15 cellular contexts compared by ENCODE assay signal in genomic region chr11:62017878-62018642, GRCh38.
"Had no signal": no experiment of that assay in that cellular context is flagged by ENCODE, and none has a peak within 500 bp of the region (broad histone marks: within the 10 kb centered on the region; RNA-seq: fewer than 3 reads in every experiment).

No MANE protein-coding gene starts in this region.

- DNase-seq: activated CD4-positive, alpha-beta T cell treated with anti-CD3 and anti-CD28 coated beads for 1 hour; activated CD4-positive, alpha-beta T cell treated with anti-CD3 and anti-CD28 coated beads, Interleukin-2, amount 50 U/mL, for 4 hours; activated naive CD4-positive, alpha-beta T cell treated with anti-CD3 and anti-CD28 coated beads for 36 hours; activated naive CD8-positive, alpha-beta T cell treated with anti-CD3 and anti-CD28 coated beads, Interleukin-2, amount 50 U/mL, for 24 hours; activated T-cell treated with anti-CD3 and anti-CD28 coated beads for 4 hours; dorsolateral prefrontal cortex; left cardiac atrium; naive thymus-derived CD4-positive, alpha-beta T cell; occipital lobe; stimulated activated naive CD8-positive, alpha-beta T cell treated with anti-CD3 and anti-CD28 coated beads, Interleukin-15, amount 100 ng/mL, for 72 hours; T-helper 2 cell had no signal

- H3K4me2 ChIP-seq: smooth muscle cell had no signal

- H3K27me3 Mint-ChIP-seq: activated naive CD8-positive, alpha-beta T cell treated with anti-CD3 and anti-CD28 coated beads, Interleukin-2, amount 50 U/mL, for 24 hours; naive thymus-derived CD4-positive, alpha-beta T cell; progenitor cell of endocrine pancreas; stimulated activated naive CD8-positive, alpha-beta T cell treated with anti-CD3 and anti-CD28 coated beads, Interleukin-15, amount 100 ng/mL, for 72 hours had no signal

- H3K36me3 ChIP-seq: gastroesophageal sphincter, right atrium auricular region had no signal

- H3K27ac ChIP-seq: dorsolateral prefrontal cortex, gastroesophageal sphincter, right atrium auricular region had no signal

- H3K4me1 ChIP-seq: gastroesophageal sphincter, right atrium auricular region had no signal

- ATAC-seq: activated naive CD8-positive, alpha-beta T cell treated with anti-CD3 and anti-CD28 coated beads, Interleukin-2, amount 50 U/mL, for 24 hours; gastroesophageal sphincter; naive thymus-derived CD4-positive, alpha-beta T cell; stimulated activated naive CD8-positive, alpha-beta T cell treated with anti-CD3 and anti-CD28 coated beads, Interleukin-15, amount 100 ng/mL, for 72 hours had no signal

- H3K4me1 Mint-ChIP-seq: stimulated activated naive CD8-positive, alpha-beta T cell treated with anti-CD3 and anti-CD28 coated beads, Interleukin-15, amount 100 ng/mL, for 72 hours had no signal

- H3K4me3 Mint-ChIP-seq: activated naive CD4-positive, alpha-beta T cell treated with anti-CD3 and anti-CD28 coated beads for 36 hours; activated naive CD8-positive, alpha-beta T cell treated with anti-CD3 and anti-CD28 coated beads, Interleukin-2, amount 50 U/mL, for 24 hours; naive thymus-derived CD4-positive, alpha-beta T cell; stimulated activated naive CD8-positive, alpha-beta T cell treated with anti-CD3 and anti-CD28 coated beads, Interleukin-15, amount 100 ng/mL, for 72 hours had no signal

- H3K27me3 ChIP-seq: dorsolateral prefrontal cortex, gastroesophageal sphincter, right atrium auricular region had no signal

- H3K27ac Mint-ChIP-seq: activated naive CD4-positive, alpha-beta T cell treated with anti-CD3 and anti-CD28 coated beads for 36 hours; activated naive CD8-positive, alpha-beta T cell treated with anti-CD3 and anti-CD28 coated beads, Interleukin-2, amount 50 U/mL, for 24 hours; progenitor cell of endocrine pancreas had no signal

- H3K4me3 ChIP-seq: dorsolateral prefrontal cortex, gastroesophageal sphincter, right atrium auricular region, smooth muscle cell had no signal
